ENCODE assay signal across 3 cellular contexts in the genomic region with DNA sequence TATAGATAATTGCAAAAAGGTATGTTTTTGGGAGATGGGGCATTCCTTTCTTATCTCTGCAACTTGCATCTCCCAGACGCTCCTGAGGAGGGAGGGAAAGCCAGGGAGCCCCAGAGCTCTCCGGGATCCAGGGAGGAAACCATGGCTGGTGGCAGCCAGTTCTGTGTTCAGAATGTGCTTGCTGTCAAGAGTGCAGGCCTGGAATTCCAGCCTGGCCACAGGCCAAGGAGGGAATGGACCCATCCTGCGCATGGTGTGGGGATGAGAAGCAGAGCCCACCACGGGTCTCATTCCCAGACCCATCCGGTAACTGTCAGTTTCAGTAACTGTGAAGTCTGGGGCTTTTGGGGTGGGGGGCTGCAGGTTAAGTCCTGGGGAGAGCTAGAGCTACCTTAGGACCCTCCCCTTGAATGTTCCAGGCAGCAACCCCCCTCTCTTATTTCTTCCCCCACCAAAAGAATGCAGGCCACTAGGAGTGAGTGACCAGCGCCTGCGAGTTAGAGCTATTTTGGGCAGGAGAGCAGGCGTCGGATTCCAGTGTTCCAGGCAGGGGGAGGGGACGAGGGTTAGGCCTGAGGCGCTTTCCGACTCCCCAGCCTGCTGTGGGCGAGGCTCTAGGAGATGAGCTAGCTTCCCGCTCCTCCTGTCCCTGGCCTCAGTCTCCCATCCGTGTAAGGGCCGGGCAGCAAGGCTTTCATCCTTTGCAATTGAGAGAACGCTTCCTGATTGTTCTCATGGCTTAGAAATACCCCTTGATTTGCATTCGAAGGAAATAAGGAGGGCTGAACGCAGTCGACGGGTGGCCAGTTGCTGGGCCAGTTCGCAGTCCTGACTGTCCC.
TF ChIP-seq lines count a peak whose summit lies in the region.

No MANE protein-coding gene starts in this region.

TF ChIP-seq in HEK293, 187 proteins besides CTCF, POLR2A, EP300 and RAD21 (continues in another document):
- 0 out of 2 replicates have a peak, but pooled peaks have one; percentile 27 for TF ChIP-seq ZNF76 (tag by site-specific recombination; IDR thresholded peaks at IDR 0.05; ENCODE audit: borderline replicate concordance, low read depth)
- TF ChIP-seq HOXD13 (CRISPR knock-in tag; IDR thresholded peaks at IDR 0.05; ENCODE audit: borderline replicate concordance), result no peak
- TF ChIP-seq ZXDB (tag by site-specific recombination; IDR thresholded peaks at IDR 0.05), result peak; percentile 43
- peak; percentile 79 for TF ChIP-seq ZEB2 (tag by site-specific recombination; IDR thresholded peaks at IDR 0.05)
- 0 out of 2 replicates have a peak, but pooled peaks have one; percentile 66 for TF ChIP-seq KLF7 (tag by site-specific recombination; IDR thresholded peaks at IDR 0.05; ENCODE audit: borderline replicate concordance)
- no peak for TF ChIP-seq ZNF621 (tag by site-specific recombination; IDR thresholded peaks at IDR 0.05)
- TF ChIP-seq, protein P1, sequence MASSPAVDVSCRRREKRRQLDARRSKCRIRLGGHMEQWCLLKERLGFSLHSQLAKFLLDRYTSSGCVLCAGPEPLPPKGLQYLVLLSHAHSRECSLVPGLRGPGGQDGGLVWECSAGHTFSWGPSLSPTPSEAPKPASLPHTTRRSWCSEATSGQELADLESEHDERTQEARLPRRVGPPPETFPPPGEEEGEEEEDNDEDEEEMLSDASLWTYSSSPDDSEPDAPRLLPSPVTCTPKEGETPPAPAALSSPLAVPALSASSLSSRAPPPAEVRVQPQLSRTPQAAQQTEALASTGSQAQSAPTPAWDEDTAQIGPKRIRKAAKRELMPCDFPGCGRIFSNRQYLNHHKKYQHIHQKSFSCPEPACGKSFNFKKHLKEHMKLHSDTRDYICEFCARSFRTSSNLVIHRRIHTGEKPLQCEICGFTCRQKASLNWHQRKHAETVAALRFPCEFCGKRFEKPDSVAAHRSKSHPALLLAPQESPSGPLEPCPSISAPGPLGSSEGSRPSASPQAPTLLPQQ (tag by site-specific recombination; IDR thresholded peaks at IDR 0.05), result peak; percentile 12; the same call in 1 of the 2 replicates
- TF ChIP-seq ZNF776 (tag by site-specific recombination; IDR thresholded peaks at IDR 0.05; ENCODE audit: borderline replicate concordance), result no peak
- no peak for TF ChIP-seq SCRT2 (tag by site-specific recombination; IDR thresholded peaks at IDR 0.05)
- TF ChIP-seq ZNF777 (tag by site-specific recombination; IDR thresholded peaks at IDR 0.05; ENCODE audit: borderline replicate concordance), result 0 out of 2 replicates have a peak, but pooled peaks have one; percentile 20
- no peak for TF ChIP-seq ZNF266 (tag by site-specific recombination; IDR thresholded peaks at IDR 0.05; ENCODE audit: low read depth)
- TF ChIP-seq, protein P2, sequence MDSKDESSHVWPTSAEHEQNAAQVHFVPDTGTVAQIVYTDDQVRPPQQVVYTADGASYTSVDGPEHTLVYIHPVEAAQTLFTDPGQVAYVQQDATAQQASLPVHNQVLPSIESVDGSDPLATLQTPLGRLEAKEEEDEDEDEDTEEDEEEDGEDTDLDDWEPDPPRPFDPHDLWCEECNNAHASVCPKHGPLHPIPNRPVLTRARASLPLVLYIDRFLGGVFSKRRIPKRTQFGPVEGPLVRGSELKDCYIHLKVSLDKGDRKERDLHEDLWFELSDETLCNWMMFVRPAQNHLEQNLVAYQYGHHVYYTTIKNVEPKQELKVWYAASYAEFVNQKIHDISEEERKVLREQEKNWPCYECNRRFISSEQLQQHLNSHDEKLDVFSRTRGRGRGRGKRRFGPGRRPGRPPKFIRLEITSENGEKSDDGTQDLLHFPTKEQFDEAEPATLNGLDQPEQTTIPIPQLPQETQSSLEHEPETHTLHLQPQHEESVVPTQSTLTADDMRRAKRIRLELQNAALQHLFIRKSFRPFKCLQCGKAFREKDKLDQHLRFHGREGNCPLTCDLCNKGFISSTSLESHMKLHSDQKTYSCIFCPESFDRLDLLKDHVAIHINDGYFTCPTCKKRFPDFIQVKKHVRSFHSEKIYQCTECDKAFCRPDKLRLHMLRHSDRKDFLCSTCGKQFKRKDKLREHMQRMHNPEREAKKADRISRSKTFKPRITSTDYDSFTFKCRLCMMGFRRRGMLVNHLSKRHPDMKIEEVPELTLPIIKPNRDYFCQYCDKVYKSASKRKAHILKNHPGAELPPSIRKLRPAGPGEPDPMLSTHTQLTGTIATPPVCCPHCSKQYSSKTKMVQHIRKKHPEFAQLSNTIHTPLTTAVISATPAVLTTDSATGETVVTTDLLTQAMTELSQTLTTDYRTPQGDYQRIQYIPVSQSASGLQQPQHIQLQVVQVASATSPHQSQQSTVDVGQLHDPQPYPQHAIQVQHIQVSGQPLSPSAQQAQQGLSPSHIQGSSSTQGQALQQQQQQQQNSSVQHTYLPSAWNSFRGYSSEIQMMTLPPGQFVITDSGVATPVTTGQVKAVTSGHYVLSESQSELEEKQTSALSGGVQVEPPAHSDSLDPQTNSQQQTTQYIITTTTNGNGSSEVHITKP (tag by site-specific recombination; IDR thresholded peaks at IDR 0.05), result peak; percentile 22; the same call in 1 of the 2 replicates
- TF ChIP-seq ZNF292 (tag by site-specific recombination; IDR thresholded peaks at IDR 0.05; ENCODE audit: borderline replicate concordance, low read depth), result no peak
- TF ChIP-seq ZNF510 (tag by site-specific recombination; IDR thresholded peaks at IDR 0.05; ENCODE audit: insufficient replicate concordance), result no peak

TF ChIP-seq in SK-N-SH treated with all-trans-retinoic acid at 6 μM for 48 hours, 23 proteins besides CTCF, POLR2A, EP300 and RAD21:
- no peak for TF ChIP-seq ZNF8 (CRISPR knock-in tag; IDR thresholded peaks at IDR 0.05)
- no peak for TF ChIP-seq CSDC2 (CRISPR knock-in tag; IDR thresholded peaks at IDR 0.05)
- no peak for TF ChIP-seq SNAI2 (CRISPR knock-in tag; IDR thresholded peaks at IDR 0.05)
- TF ChIP-seq, protein P3, sequence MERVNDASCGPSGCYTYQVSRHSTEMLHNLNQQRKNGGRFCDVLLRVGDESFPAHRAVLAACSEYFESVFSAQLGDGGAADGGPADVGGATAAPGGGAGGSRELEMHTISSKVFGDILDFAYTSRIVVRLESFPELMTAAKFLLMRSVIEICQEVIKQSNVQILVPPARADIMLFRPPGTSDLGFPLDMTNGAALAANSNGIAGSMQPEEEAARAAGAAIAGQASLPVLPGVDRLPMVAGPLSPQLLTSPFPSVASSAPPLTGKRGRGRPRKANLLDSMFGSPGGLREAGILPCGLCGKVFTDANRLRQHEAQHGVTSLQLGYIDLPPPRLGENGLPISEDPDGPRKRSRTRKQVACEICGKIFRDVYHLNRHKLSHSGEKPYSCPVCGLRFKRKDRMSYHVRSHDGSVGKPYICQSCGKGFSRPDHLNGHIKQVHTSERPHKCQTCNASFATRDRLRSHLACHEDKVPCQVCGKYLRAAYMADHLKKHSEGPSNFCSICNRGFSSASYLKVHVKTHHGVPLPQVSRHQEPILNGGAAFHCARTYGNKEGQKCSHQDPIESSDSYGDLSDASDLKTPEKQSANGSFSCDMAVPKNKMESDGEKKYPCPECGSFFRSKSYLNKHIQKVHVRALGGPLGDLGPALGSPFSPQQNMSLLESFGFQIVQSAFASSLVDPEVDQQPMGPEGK (CRISPR knock-in tag; IDR thresholded peaks at IDR 0.05; ENCODE audit: borderline replicate concordance), result 0 out of 2 replicates have a peak, but pooled peaks have one; percentile 57
- no peak for TF ChIP-seq ZFP30 (CRISPR knock-in tag; IDR thresholded peaks at IDR 0.05)

TF ChIP-seq in endothelial cell of umbilical vein, 7 proteins besides CTCF, POLR2A, EP300 and RAD21:
- TF ChIP-seq, protein P4, sequence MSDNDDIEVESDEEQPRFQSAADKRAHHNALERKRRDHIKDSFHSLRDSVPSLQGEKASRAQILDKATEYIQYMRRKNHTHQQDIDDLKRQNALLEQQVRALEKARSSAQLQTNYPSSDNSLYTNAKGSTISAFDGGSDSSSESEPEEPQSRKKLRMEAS (IDR thresholded peaks at IDR 0.05; ENCODE audit: insufficient read depth, insufficient read length), result no peak
- TF ChIP-seq POLR2AphosphoS5 (IDR thresholded peaks at IDR 0.05; ENCODE audit: insufficient read depth, low read depth, low read length), result peak; percentile 20
- no peak for TF ChIP-seq FOS (IDR thresholded peaks at IDR 0.05; ENCODE audit: borderline replicate concordance, insufficient read depth, low read length)
- TF ChIP-seq MYC (IDR thresholded peaks at IDR 0.05; ENCODE audit: low read depth, low read length), result no peak
TF ChIP-seq in endothelial cell of umbilical vein: peak in this region for 1.
